ENCODE assay signal across 1 cellular context in the genomic region with DNA sequence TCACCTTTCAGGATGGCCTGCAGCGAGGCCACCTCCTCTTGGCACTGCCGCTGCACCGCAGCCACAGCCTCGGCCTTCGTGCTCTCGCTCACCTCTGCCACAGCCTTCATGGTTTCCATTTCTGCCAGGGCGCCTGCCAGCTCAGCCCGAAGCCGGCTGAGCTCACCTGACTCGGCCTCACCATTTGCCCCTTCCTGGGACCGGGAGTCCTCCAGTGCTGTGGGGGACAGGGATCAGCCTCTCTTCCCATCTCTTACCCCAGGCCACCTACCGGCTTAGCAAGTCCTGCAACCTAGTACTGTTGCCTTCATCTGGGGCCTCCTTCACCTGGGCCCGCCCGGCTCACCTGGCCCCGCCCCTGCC.
TF ChIP-seq lines count a peak whose summit lies in the region.

No MANE protein-coding gene starts in this region.

TF ChIP-seq in SK-N-SH, 30 proteins besides CTCF, POLR2A, EP300 and RAD21 (continued from another document):
- TF ChIP-seq, protein P1, sequence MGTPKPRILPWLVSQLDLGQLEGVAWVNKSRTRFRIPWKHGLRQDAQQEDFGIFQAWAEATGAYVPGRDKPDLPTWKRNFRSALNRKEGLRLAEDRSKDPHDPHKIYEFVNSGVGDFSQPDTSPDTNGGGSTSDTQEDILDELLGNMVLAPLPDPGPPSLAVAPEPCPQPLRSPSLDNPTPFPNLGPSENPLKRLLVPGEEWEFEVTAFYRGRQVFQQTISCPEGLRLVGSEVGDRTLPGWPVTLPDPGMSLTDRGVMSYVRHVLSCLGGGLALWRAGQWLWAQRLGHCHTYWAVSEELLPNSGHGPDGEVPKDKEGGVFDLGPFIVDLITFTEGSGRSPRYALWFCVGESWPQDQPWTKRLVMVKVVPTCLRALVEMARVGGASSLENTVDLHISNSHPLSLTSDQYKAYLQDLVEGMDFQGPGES (IDR thresholded peaks at IDR 0.05; ENCODE audit: low read depth, low read length), result no peak
- TF ChIP-seq FOXM1 (IDR thresholded peaks at IDR 0.05; ENCODE audit: low read depth) (no peak), FOXJ3 (CRISPR knock-in tag; IDR thresholded peaks at IDR 0.05) (no peak), SMC3 (IDR thresholded peaks at IDR 0.05; ENCODE audit: low read depth, low read length) (no peak), GATA2 (CRISPR knock-in tag; IDR thresholded peaks at IDR 0.05) (no peak), RFX5 (IDR thresholded peaks at IDR 0.05; ENCODE audit: low read length) (no peak), RCOR1 (IDR thresholded peaks at IDR 0.05; ENCODE audit: low read length) (no peak), RXRA (IDR thresholded peaks at IDR 0.05; ENCODE audit: borderline replicate concordance, low read depth) (no peak), FOSL2 (IDR thresholded peaks at IDR 0.05; ENCODE audit: borderline replicate concordance, low read depth) (no peak), TAF1 (IDR thresholded peaks at IDR 0.05; ENCODE audit: borderline replicate concordance, low read depth, low read length) (no peak)
- TF ChIP-seq, protein P2, sequence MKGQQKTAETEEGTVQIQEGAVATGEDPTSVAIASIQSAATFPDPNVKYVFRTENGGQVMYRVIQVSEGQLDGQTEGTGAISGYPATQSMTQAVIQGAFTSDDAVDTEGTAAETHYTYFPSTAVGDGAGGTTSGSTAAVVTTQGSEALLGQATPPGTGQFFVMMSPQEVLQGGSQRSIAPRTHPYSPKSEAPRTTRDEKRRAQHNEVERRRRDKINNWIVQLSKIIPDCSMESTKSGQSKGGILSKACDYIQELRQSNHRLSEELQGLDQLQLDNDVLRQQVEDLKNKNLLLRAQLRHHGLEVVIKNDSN (IDR thresholded peaks at IDR 0.05; ENCODE audit: borderline replicate concordance, low read depth), result no peak
